8 cellular contexts compared by ENCODE assay signal in the genomic region with DNA sequence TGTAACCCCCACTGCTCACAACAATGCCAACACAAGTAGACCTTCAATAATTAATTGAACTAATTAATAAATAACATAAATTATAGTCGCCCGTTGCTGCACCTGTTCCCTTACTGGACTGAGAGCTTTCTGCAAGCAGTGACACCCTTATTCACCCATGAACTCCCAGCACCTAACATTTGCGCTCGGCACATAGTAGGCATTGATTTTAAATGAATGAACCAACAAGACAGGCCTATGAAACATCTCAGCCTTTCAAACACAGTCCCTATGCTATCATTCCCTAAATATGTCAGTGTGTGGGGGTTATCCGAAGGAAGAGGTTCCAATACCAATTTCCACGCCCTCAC. TPM values are rescaled to one million over a fixed set of nuclear protein-coding genes. Genes with fewer than 3 reads are reported as not detected.
A peak's percentile ranks its signal among the peaks of the same experiment; 100 is the strongest.
DNase-seq lines count a peak whose midpoint lies in the region; ATAC-seq and TF ChIP-seq lines count a peak whose summit lies in the region.

No MANE protein-coding gene starts in this region.

- no peak for TF ChIP-seq CTCF in liver (IDR thresholded peaks at IDR 0.05; ENCODE audit: low read depth, low read length, missing input control)
- no peak for TF ChIP-seq CTCF in thoracic aorta (IDR thresholded peaks at IDR 0.05)

- CTCF ChIA-PET in activated CD4-positive, alpha-beta T cell treated with anti-CD3 and anti-CD28 coated beads for 36 hours (lab: Charles Lee): no interaction called here

- no peak for ATAC-seq in activated CD4-positive, alpha-beta T cell treated with anti-CD3 and anti-CD28 coated beads for 36 hours
- no peak for ATAC-seq in thoracic aorta (ENCODE audit: insufficient number of reproducible peaks, low FRiP score, low read depth)
- ATAC-seq in GM21619 (IDR thresholded peaks at IDR 0.05; ENCODE audit: unreplicated experiment): no peak

- no peak for DNase-seq in activated CD4-positive, alpha-beta T cell treated with anti-CD3 and anti-CD28 coated beads for 36 hours
- DNase-seq in activated CD4-positive, alpha-beta T cell treated with anti-CD3 and anti-CD28 coated beads for 1 hour: no peak
- DNase-seq in adipocyte (ENCODE audit: low read depth) (no peak), thoracic aorta (ENCODE audit: low spot score) (no peak), NCI-H748 (lab: John Stamatoyannopoulos, UW; ENCODE audit: unreplicated experiment) (no peak), C1 segment of cervical spinal cord (lab: John Stamatoyannopoulos, UW) (no peak)

- H3K9me3 ChIP-seq in adipocyte (ENCODE audit: control insufficient read depth, low read length) (no peaks in the 10 kb centered on the region), liver (ENCODE audit: control insufficient read depth in 4 of 4, low read length in 3 of 4) (no peaks in the 10 kb centered on the region), thoracic aorta (no peaks in the 10 kb centered on the region)

- H3K4me1 Mint-ChIP-seq in activated CD4-positive, alpha-beta T cell treated with anti-CD3 and anti-CD28 coated beads for 36 hours: peaks cover 63% of the 10 kb centered on the region

- peak overlapping the region; percentile 82 for H3K4me3 Mint-ChIP-seq in activated CD4-positive, alpha-beta T cell treated with anti-CD3 and anti-CD28 coated beads for 36 hours

- no peaks in the 10 kb centered on the region for H3K9me3 Mint-ChIP-seq in activated CD4-positive, alpha-beta T cell treated with anti-CD3 and anti-CD28 coated beads for 36 hours (ENCODE audit: low read depth)

- H3K27me3 Mint-ChIP-seq in activated CD4-positive, alpha-beta T cell treated with anti-CD3 and anti-CD28 coated beads for 36 hours: no peaks in the 10 kb centered on the region

- peak overlapping the region; percentile 95 for H3K27ac Mint-ChIP-seq in activated CD4-positive, alpha-beta T cell treated with anti-CD3 and anti-CD28 coated beads for 36 hours

- H3K36me3 Mint-ChIP-seq in activated CD4-positive, alpha-beta T cell treated with anti-CD3 and anti-CD28 coated beads for 36 hours (ENCODE audit: low read depth): peaks cover 7% of the 10 kb centered on the region

- POLR2A ChIA-PET in activated CD4-positive, alpha-beta T cell treated with anti-CD3 and anti-CD28 coated beads for 36 hours (lab: Charles Lee): no interaction called here

- 24% methylated on average over 6 of the region's 6 CpGs for whole genome bisulfite sequencing in liver

- H3K4me1 ChIP-seq in adipocyte (ENCODE audit: control insufficient read depth, insufficient read depth, low read length): peaks cover 32% of the 10 kb centered on the region
- peaks cover 2 to 28% (median 17%) of the 10 kb centered on the region in 4 donors for H3K4me1 ChIP-seq in liver (ENCODE audit: control insufficient read depth in 4 of 4, insufficient read depth in 4 of 4, low read length in 3 of 4)
- H3K4me1 ChIP-seq in thoracic aorta (ENCODE audit: control insufficient read depth in 1 of 2, low read depth in 2 of 2): peaks cover 12 to 66% of the 10 kb centered on the region in 2 donors

- peak overlapping the region in 1 of 2 donors; percentile 61 for H3K27ac ChIP-seq in liver (ENCODE audit: low read depth in 1 of 2, low read length in 2 of 2)
- H3K27ac ChIP-seq in thoracic aorta: peak overlapping the region in 1 of 2 donors; percentile 81

- no peaks in the 10 kb centered on the region for H3K27me3 ChIP-seq in adipocyte (replicated peaks; ENCODE audit: control insufficient read depth, insufficient read depth, low read length)
- no peaks in the 10 kb centered on the region for H3K27me3 ChIP-seq in liver (ENCODE audit: control insufficient read depth in 4 of 4, insufficient read depth in 4 of 4, low read length in 3 of 4)
- H3K27me3 ChIP-seq in thoracic aorta (replicated peaks; ENCODE audit: insufficient read depth): no peaks in the 10 kb centered on the region

- no peak for TF ChIP-seq RAD21 in liver (IDR thresholded peaks at IDR 0.05)

- peak overlapping the region; percentile 88 for H3K9ac ChIP-seq in adipocyte (ENCODE audit: low read length)
- peak overlapping the region; percentile 68 to 76 for H3K9ac ChIP-seq in liver (ENCODE audit: low read depth in 1 of 2, low read length in 2 of 2)

- H3K4me3 ChIP-seq in adipocyte (ENCODE audit: low read length): peak overlapping the region; percentile 91
- peak overlapping the region; percentile 76 to 97 (median 95) for H3K4me3 ChIP-seq in liver (ENCODE audit: low read depth in 1 of 3, low read length in 3 of 3)
- peak overlapping the region; percentile 94 for H3K4me3 ChIP-seq in thoracic aorta

- H3K36me3 ChIP-seq in adipocyte (ENCODE audit: control insufficient read depth, insufficient read depth, low read length, severe bottlenecking) (no peaks in the 10 kb centered on the region), liver (ENCODE audit: control insufficient read depth in 4 of 4, insufficient read depth in 3 of 4, low read depth in 1 of 4, low read length in 3 of 4) (no peaks in the 10 kb centered on the region), thoracic aorta (no peaks in the 10 kb centered on the region)

- intact Hi-C loops in activated CD4-positive, alpha-beta T cell treated with anti-CD3 and anti-CD28 coated beads for 36 hours (cut with DNase I, micrococcal nuclease): loop anchor here (1.0 to 10.0 kb wide), 10 partner anchors 8 to 1982 kb away; a partner anchor contains a TSS

TF ChIP-seq in liver, 16 proteins besides CTCF, POLR2A, EP300 and RAD21:
- TF ChIP-seq HNF4G (IDR thresholded peaks at IDR 0.05) (no peak), HNF4A (conservative IDR thresholded peaks at IDR 0.05) (no peak), TAF1 (conservative IDR thresholded peaks at IDR 0.05) (no peak), GABPA (IDR thresholded peaks at IDR 0.05 in 1 of 2, conservative IDR thresholded peaks at IDR 0.05 in 1 of 2) (no peak)
- TF ChIP-seq, protein P1, sequence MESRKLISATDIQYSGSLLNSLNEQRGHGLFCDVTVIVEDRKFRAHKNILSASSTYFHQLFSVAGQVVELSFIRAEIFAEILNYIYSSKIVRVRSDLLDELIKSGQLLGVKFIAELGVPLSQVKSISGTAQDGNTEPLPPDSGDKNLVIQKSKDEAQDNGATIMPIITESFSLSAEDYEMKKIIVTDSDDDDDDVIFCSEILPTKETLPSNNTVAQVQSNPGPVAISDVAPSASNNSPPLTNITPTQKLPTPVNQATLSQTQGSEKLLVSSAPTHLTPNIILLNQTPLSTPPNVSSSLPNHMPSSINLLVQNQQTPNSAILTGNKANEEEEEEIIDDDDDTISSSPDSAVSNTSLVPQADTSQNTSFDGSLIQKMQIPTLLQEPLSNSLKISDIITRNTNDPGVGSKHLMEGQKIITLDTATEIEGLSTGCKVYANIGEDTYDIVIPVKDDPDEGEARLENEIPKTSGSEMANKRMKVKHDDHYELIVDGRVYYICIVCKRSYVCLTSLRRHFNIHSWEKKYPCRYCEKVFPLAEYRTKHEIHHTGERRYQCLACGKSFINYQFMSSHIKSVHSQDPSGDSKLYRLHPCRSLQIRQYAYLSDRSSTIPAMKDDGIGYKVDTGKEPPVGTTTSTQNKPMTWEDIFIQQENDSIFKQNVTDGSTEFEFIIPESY (IDR thresholded peaks at IDR 0.05): no peak
- TF ChIP-seq, protein P2, sequence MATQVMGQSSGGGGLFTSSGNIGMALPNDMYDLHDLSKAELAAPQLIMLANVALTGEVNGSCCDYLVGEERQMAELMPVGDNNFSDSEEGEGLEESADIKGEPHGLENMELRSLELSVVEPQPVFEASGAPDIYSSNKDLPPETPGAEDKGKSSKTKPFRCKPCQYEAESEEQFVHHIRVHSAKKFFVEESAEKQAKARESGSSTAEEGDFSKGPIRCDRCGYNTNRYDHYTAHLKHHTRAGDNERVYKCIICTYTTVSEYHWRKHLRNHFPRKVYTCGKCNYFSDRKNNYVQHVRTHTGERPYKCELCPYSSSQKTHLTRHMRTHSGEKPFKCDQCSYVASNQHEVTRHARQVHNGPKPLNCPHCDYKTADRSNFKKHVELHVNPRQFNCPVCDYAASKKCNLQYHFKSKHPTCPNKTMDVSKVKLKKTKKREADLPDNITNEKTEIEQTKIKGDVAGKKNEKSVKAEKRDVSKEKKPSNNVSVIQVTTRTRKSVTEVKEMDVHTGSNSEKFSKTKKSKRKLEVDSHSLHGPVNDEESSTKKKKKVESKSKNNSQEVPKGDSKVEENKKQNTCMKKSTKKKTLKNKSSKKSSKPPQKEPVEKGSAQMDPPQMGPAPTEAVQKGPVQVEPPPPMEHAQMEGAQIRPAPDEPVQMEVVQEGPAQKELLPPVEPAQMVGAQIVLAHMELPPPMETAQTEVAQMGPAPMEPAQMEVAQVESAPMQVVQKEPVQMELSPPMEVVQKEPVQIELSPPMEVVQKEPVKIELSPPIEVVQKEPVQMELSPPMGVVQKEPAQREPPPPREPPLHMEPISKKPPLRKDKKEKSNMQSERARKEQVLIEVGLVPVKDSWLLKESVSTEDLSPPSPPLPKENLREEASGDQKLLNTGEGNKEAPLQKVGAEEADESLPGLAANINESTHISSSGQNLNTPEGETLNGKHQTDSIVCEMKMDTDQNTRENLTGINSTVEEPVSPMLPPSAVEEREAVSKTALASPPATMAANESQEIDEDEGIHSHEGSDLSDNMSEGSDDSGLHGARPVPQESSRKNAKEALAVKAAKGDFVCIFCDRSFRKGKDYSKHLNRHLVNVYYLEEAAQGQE (IDR thresholded peaks at IDR 0.05): no peak

RNA-seq across cellular contexts. Expression of a gene that starts 1.1 kb away (rescaled TPM):
- 10 to 100 TPM; 53.6 to 60.9 TPM for total RNA-seq in activated CD4-positive, alpha-beta T cell treated with anti-CD3 and anti-CD28 coated beads for 36 hours
- total RNA-seq in liver (10 to 100 TPM; 17.3 to 21.9 TPM), thoracic aorta (10 to 100 TPM; 38.0 to 38.3 TPM)
- 10 to 100 TPM in 1 of 2 donors, 1 to 10 TPM in 1; 5.6 to 10.2 TPM for polyA plus RNA-seq in liver

RNA-seq across cellular contexts. Expression of a gene that starts 1.3 kb away (rescaled TPM):
- total RNA-seq in activated CD4-positive, alpha-beta T cell treated with anti-CD3 and anti-CD28 coated beads for 36 hours: 1 to 10 TPM; 3.2 to 3.7 TPM
- 1 to 10 TPM; 1.0 to 1.3 TPM for total RNA-seq in liver
- polyA plus RNA-seq in liver: under 1 TPM; 0.18 to 0.26 TPM
- total RNA-seq in thoracic aorta: 1 to 10 TPM in 1 of 2 donors, under 1 TPM in 1; 0.68 to 3.2 TPM
